In the genomic region with DNA sequence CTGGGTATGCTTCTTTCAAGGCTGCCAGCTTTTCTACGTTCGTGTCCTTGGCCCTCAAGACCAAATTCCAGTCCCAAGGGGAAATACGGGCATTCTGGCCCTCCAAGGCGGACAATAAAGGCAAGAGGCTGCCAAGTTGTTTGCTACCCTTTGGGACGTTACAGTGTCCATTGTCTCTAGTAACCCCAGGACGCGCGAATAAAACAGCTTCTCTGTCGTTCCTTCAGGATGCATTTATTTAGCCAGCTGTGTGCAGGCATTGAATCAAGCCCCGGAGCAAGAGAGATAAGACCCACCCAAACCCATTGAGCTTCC, we compare ENCODE assay signal across 8 cellular contexts. TPM values are rescaled to one million over a fixed set of nuclear protein-coding genes. Genes with fewer than 3 reads are reported as not detected.
DNase-seq lines count a peak whose midpoint lies in the region; ATAC-seq, FAIRE-seq and TF ChIP-seq lines count a peak whose summit lies in the region.

No MANE protein-coding gene starts in this region.

- DNase-seq in activated CD4-positive, alpha-beta T cell treated with anti-CD3 and anti-CD28 coated beads for 36 hours: no peak
- no peak for DNase-seq in activated CD4-positive, alpha-beta T cell treated with anti-CD3 and anti-CD28 coated beads, Interleukin-2, amount 50 U/mL, for 4 hours
- DNase-seq in adipocyte (ENCODE audit: low read depth): no peak
- no peak for DNase-seq in HepG2 (ENCODE audit: low spot score)
- DNase-seq in thoracic aorta (ENCODE audit: low spot score): no peak
- DNase-seq in NCI-H226: no peak
- DNase-seq in A172 (ENCODE audit: low spot score): no peak

- FAIRE-seq in HepG2 (lab: Jason Lieb, UNC): no peak

- no peaks in the 10 kb centered on the region for H3K27me3 ChIP-seq in adipocyte (replicated peaks; ENCODE audit: control insufficient read depth, insufficient read depth, low read length)
- no peaks in the 10 kb centered on the region; a peak in 2 of 5 replicates for H3K27me3 ChIP-seq in HepG2 (ENCODE audit: control insufficient read depth in 1 of 2, insufficient read depth in 2 of 2, low read length in 2 of 2)
- H3K27me3 ChIP-seq in thoracic aorta (replicated peaks; ENCODE audit: insufficient read depth): no peaks in the 10 kb centered on the region

- H3K36me3 ChIP-seq in adipocyte (ENCODE audit: control insufficient read depth, insufficient read depth, low read length, severe bottlenecking) (peaks cover 3% of the 10 kb centered on the region), HepG2 (replicated peaks in 1 of 2; ENCODE audit: control insufficient read depth in 1 of 2, insufficient read depth in 2 of 2, low read length in 2 of 2) (peaks cover 5% of the 10 kb centered on the region in 2 experiments; a peak in 1 of 5 replicates), thoracic aorta (no peaks in the 10 kb centered on the region)

- peaks cover 15% of the 10 kb centered on the region for H3K36me3 Mint-ChIP-seq in activated CD4-positive, alpha-beta T cell treated with anti-CD3 and anti-CD28 coated beads for 36 hours (ENCODE audit: low read depth)

- H3K4me3 ChIP-seq in adipocyte (ENCODE audit: low read length): peak overlapping the region; percentile 91
- H3K4me3 ChIP-seq in HepG2 (replicated peaks in 1 of 3; ENCODE audit: insufficient read depth in 1 of 3, low read depth in 2 of 3, low read length in 3 of 3): peak overlapping the region; percentile 71 to 96 (median 85)
- peak overlapping the region; percentile 92 for H3K4me3 ChIP-seq in thoracic aorta

- peak overlapping the region; percentile 95 for H3K4me3 Mint-ChIP-seq in activated CD4-positive, alpha-beta T cell treated with anti-CD3 and anti-CD28 coated beads for 36 hours

- no peak for ATAC-seq in activated CD4-positive, alpha-beta T cell treated with anti-CD3 and anti-CD28 coated beads for 36 hours
- ATAC-seq in HepG2 (peak; percentile 1; the same call in 1 of the 3 replicates), thoracic aorta (ENCODE audit: insufficient number of reproducible peaks, low FRiP score, low read depth) (no peak), HG03280 (IDR thresholded peaks at IDR 0.05; ENCODE audit: unreplicated experiment) (no peak)

- H4K20me1 ChIP-seq in HepG2 (ENCODE audit: insufficient read depth, low read length): no peaks in the 10 kb centered on the region

- TF ChIP-seq EP300 in HepG2 (IDR thresholded peaks at IDR 0.05; ENCODE audit: low read depth in 2 of 2, low read length in 2 of 2): no peak
- TF ChIP-seq EP300 in HepG2 (CRISPR knock-in tag; IDR thresholded peaks at IDR 0.05; ENCODE audit: borderline replicate concordance): no peak

- H3K27me3 Mint-ChIP-seq in activated CD4-positive, alpha-beta T cell treated with anti-CD3 and anti-CD28 coated beads for 36 hours: no peaks in the 10 kb centered on the region

- H3K4me1 ChIP-seq in adipocyte (ENCODE audit: control insufficient read depth, insufficient read depth, low read length): peaks cover 19% of the 10 kb centered on the region
- H3K4me1 ChIP-seq in HepG2 (ENCODE audit: insufficient read depth, low read length): peaks cover 28% of the 10 kb centered on the region
- peaks cover 4 to 21% of the 10 kb centered on the region in 2 donors for H3K4me1 ChIP-seq in thoracic aorta (ENCODE audit: control insufficient read depth in 1 of 2, low read depth in 2 of 2)

- peaks cover 14% of the 10 kb centered on the region for H3K79me2 ChIP-seq in HepG2 (ENCODE audit: insufficient read depth, low read length)

- TF ChIP-seq POLR2A in HepG2 (IDR thresholded peaks at IDR 0.05; ENCODE audit: insufficient read depth in 1 of 2, low read depth in 2 of 2, low read length in 2 of 2): no peak

- CTCF ChIA-PET in activated CD4-positive, alpha-beta T cell treated with anti-CD3 and anti-CD28 coated beads for 36 hours (lab: Charles Lee): interaction anchor here (0.6 to 3.7 kb wide), 22 partner anchors 9 to 443 kb away, joined by 3 to 52 read pairs (median 3); a partner anchor contains a TSS
- CTCF ChIA-PET in HepG2 (lab: Yijun Ruan, JAX; ENCODE audit: low intra/inter-chr PET ratio, low total read pairs): interaction anchor here (1.9 to 2.0 kb wide), 2 partner anchors 51 to 55 kb away, joined by 5 to 8 read pairs; no protein-coding TSS in a partner anchor

- H3K4me1 Mint-ChIP-seq in activated CD4-positive, alpha-beta T cell treated with anti-CD3 and anti-CD28 coated beads for 36 hours: peaks cover 31% of the 10 kb centered on the region

- H3K9ac ChIP-seq in adipocyte (ENCODE audit: low read length): peak overlapping the region; percentile 92
- peak overlapping the region; percentile 90 for H3K9ac ChIP-seq in HepG2 (ENCODE audit: insufficient read depth, low read depth, low read length)

- peak overlapping the region; percentile 85 for H3K27ac ChIP-seq in HepG2 (ENCODE audit: extremely low read length, insufficient read depth, low read length)
- H3K27ac ChIP-seq in thoracic aorta: peak overlapping the region; percentile 89

- H2AFZ ChIP-seq in HepG2 (ENCODE audit: low read length): no peak overlapping the region

- H3K9me3 ChIP-seq in adipocyte (ENCODE audit: control insufficient read depth, low read length) (no peaks in the 10 kb centered on the region), HepG2 (ENCODE audit: low read length) (no peaks in the 10 kb centered on the region), thoracic aorta (no peaks in the 10 kb centered on the region)

- peak overlapping the region; percentile 94 for H3K4me2 ChIP-seq in HepG2 (ENCODE audit: low read depth, low read length)

- TF ChIP-seq CTCF in HepG2 (CRISPR knock-in tag; IDR thresholded peaks at IDR 0.05) (no peak), thoracic aorta (IDR thresholded peaks at IDR 0.05) (no peak)

- H3K9me3 Mint-ChIP-seq in activated CD4-positive, alpha-beta T cell treated with anti-CD3 and anti-CD28 coated beads for 36 hours (ENCODE audit: low read depth): no peaks in the 10 kb centered on the region

- BruUV-seq in HepG2 (replicated peaks; lab: Mats Ljungman, UMichigan): TSS peak; percentile 88

- in situ Hi-C loops in HepG2 (cut with HindIII; ENCODE audit: extremely low pct_ligation_motif_present, low pct_unique_long_range_greater_than_20kb): no loop called here

- peak overlapping the region; percentile 92 for H3K27ac Mint-ChIP-seq in activated CD4-positive, alpha-beta T cell treated with anti-CD3 and anti-CD28 coated beads for 36 hours

- no peak for TF ChIP-seq RAD21 in HepG2 (CRISPR knock-in tag; IDR thresholded peaks at IDR 0.05)

- POLR2A ChIA-PET in activated CD4-positive, alpha-beta T cell treated with anti-CD3 and anti-CD28 coated beads for 36 hours (lab: Charles Lee): interaction anchor here (0.7 to 1.5 kb wide), 5 partner anchors 21 to 192 kb away, joined by 3 to 12 read pairs (median 4); a partner anchor contains a TSS
- POLR2A ChIA-PET in HepG2 (lab: Yijun Ruan, JAX): interaction anchor here (0.6 to 4.3 kb wide), 42 partner anchors 11 to 767 kb away, joined by 3 to 94 read pairs (median 8); a partner anchor contains a TSS

- intact Hi-C loops in activated CD4-positive, alpha-beta T cell treated with anti-CD3 and anti-CD28 coated beads for 36 hours (cut with DNase I, micrococcal nuclease): loop anchor here (1.0 to 2.0 kb wide), 2 partner anchors 52 to 140 kb away; no protein-coding TSS in a partner anchor
- intact Hi-C loops in HepG2 (cut with micrococcal nuclease; ENCODE audit: unreplicated experiment): no loop called here

- WGBS in HepG2 (ENCODE audit: low lambda C conversion rate): 0% methylated on average over 8 of the region's 10 CpGs

RNA-seq across cellular contexts. Expression of a gene that starts 0.6 kb away (rescaled TPM):
- 10 to 100 TPM; 64.6 to 66.5 TPM for total RNA-seq in activated CD4-positive, alpha-beta T cell treated with anti-CD3 and anti-CD28 coated beads for 36 hours
- 68.9 and 101 TPM in 2 replicates for total RNA-seq in HepG2 (2016; rRNA removed; fragmentation: Illumina TruSeq; extraction: Trizol)
- total RNA-seq in HepG2 (2016; cell fraction: cytosol; rRNA removed; fragmentation: Illumina TruSeq; extraction: Trizol; ENCODE audit: low read depth): 22.8 and 26.1 TPM in 2 replicates
- 68.9 and 107 TPM in 2 replicates for total RNA-seq in HepG2 (2016; cell fraction: insoluble cytoplasmic fraction; rRNA removed; fragmentation: Illumina TruSeq; extraction: Trizol)
- 25.3 and 26.8 TPM in 2 replicates for total RNA-seq in HepG2 (2016; cell fraction: membrane; rRNA removed; fragmentation: Illumina TruSeq; extraction: Trizol)
- total RNA-seq in HepG2 (2016; cell fraction: nucleus; rRNA removed; fragmentation: Illumina TruSeq; extraction: Trizol): 19.6 and 20.1 TPM in 2 replicates
- 39.7 and 44.9 TPM in 2 replicates for polyA plus RNA-seq in HepG2 (2011; rRNA removed)
- 48.5 and 51.2 TPM in 2 replicates for polyA plus RNA-seq in HepG2 (2011; cell fraction: cytosol; rRNA removed)
- polyA plus RNA-seq in HepG2 (2011; cell fraction: nucleus; rRNA removed): 12.5 and 12.9 TPM in 2 replicates
- 31.5 and 33.0 TPM in 2 replicates for polyA plus RNA-seq in HepG2 (2012)
- 17.5 and 19.1 TPM in 2 replicates for polyA plus RNA-seq in HepG2 (2016; cell fraction: cytosol; fragmentation: Illumina TruSeq; extraction: Trizol; ENCODE audit: low read depth)
- polyA plus RNA-seq in HepG2 (2016; cell fraction: insoluble cytoplasmic fraction; fragmentation: Illumina TruSeq; extraction: Trizol; ENCODE audit: low read depth): 94.5 and 112 TPM in 2 replicates
- polyA plus RNA-seq in HepG2 (2016; cell fraction: membrane; fragmentation: Illumina TruSeq; extraction: Trizol; ENCODE audit: low read depth): 18.1 and 20.4 TPM in 2 replicates
- 39.1 and 44.7 TPM in 2 replicates for polyA plus RNA-seq in HepG2 (2016; cell fraction: nucleus; fragmentation: Illumina TruSeq; extraction: Trizol; ENCODE audit: insufficient read depth, low read depth)
- 22.4 and 24.3 TPM in 2 replicates for polyA minus RNA-seq in HepG2 (2011; rRNA and poly(A)+ RNA removed; ENCODE audit: low replicate concordance)
- polyA minus RNA-seq in HepG2 (2011; cell fraction: cytosol; rRNA and poly(A)+ RNA removed): 14.2 and 15.5 TPM in 2 replicates
- polyA minus RNA-seq in HepG2 (2011; cell fraction: nucleus; rRNA and poly(A)+ RNA removed): 6.1 and 8.4 TPM in 2 replicates
- 10 to 100 TPM; 40.3 to 82.6 TPM for total RNA-seq in thoracic aorta
- total RNA-seq in A172 (2014; rRNA removed; shearing (Covaris generic)): 135 TPM in 2 replicates

RNA-seq across cellular contexts. Expression of a gene that starts 25.6 kb away (rescaled TPM):
- total RNA-seq in activated CD4-positive, alpha-beta T cell treated with anti-CD3 and anti-CD28 coated beads for 36 hours: under 1 TPM; 0.89 to 0.91 TPM
- total RNA-seq in HepG2 (2016; rRNA removed; fragmentation: Illumina TruSeq; extraction: Trizol): 1.9 and 2.1 TPM in 2 replicates
- 0.62 and 0.81 TPM in 2 replicates for total RNA-seq in HepG2 (2016; cell fraction: cytosol; rRNA removed; fragmentation: Illumina TruSeq; extraction: Trizol; ENCODE audit: low read depth)
- total RNA-seq in HepG2 (2016; cell fraction: insoluble cytoplasmic fraction; rRNA removed; fragmentation: Illumina TruSeq; extraction: Trizol): 1.8 and 2.1 TPM in 2 replicates
- 2.5 and 2.7 TPM in 2 replicates for total RNA-seq in HepG2 (2016; cell fraction: membrane; rRNA removed; fragmentation: Illumina TruSeq; extraction: Trizol)
- total RNA-seq in HepG2 (2016; cell fraction: nucleus; rRNA removed; fragmentation: Illumina TruSeq; extraction: Trizol): 1.7 TPM in 2 replicates
- polyA plus RNA-seq in HepG2 (2011; rRNA removed): 1.9 and 2.1 TPM in 2 replicates
- 1.3 and 2.5 TPM in 2 replicates for polyA plus RNA-seq in HepG2 (2011; cell fraction: cytosol; rRNA removed)
- 3.2 and 3.4 TPM in 2 replicates for polyA plus RNA-seq in HepG2 (2011; cell fraction: nucleus; rRNA removed)
- polyA plus RNA-seq in HepG2 (2012): 0.63 and 2.1 TPM in 2 replicates
- 0.72 and 1.0 TPM in 2 replicates for polyA plus RNA-seq in HepG2 (2016; cell fraction: cytosol; fragmentation: Illumina TruSeq; extraction: Trizol; ENCODE audit: low read depth)
- 2.8 and 3.4 TPM in 2 replicates for polyA plus RNA-seq in HepG2 (2016; cell fraction: insoluble cytoplasmic fraction; fragmentation: Illumina TruSeq; extraction: Trizol; ENCODE audit: low read depth)
- polyA plus RNA-seq in HepG2 (2016; cell fraction: membrane; fragmentation: Illumina TruSeq; extraction: Trizol; ENCODE audit: low read depth): 2.1 and 2.5 TPM in 2 replicates
- 3.0 and 3.9 TPM in 2 replicates for polyA plus RNA-seq in HepG2 (2016; cell fraction: nucleus; fragmentation: Illumina TruSeq; extraction: Trizol; ENCODE audit: insufficient read depth, low read depth)
- 3.6 and 20.5 TPM in 2 replicates for polyA minus RNA-seq in HepG2 (2011; rRNA and poly(A)+ RNA removed; ENCODE audit: low replicate concordance)
- 1.3 and 2.9 TPM in 2 replicates for polyA minus RNA-seq in HepG2 (2011; cell fraction: cytosol; rRNA and poly(A)+ RNA removed)
- 0.50 and 0.90 TPM in 2 replicates for polyA minus RNA-seq in HepG2 (2011; cell fraction: nucleus; rRNA and poly(A)+ RNA removed)
- 10 to 100 TPM; 26.4 to 29.8 TPM for total RNA-seq in thoracic aorta
- total RNA-seq in A172 (2014; rRNA removed; shearing (Covaris generic)): 24.0 and 26.6 TPM in 2 replicates

RNA-seq across cellular contexts. Expression of a gene that starts 33.7 kb away (rescaled TPM):
- 100 to 1,000 TPM; 194 to 237 TPM for total RNA-seq in activated CD4-positive, alpha-beta T cell treated with anti-CD3 and anti-CD28 coated beads for 36 hours
- total RNA-seq in HepG2 (2016; rRNA removed; fragmentation: Illumina TruSeq; extraction: Trizol): 428 and 565 TPM in 2 replicates
- total RNA-seq in HepG2 (2016; cell fraction: cytosol; rRNA removed; fragmentation: Illumina TruSeq; extraction: Trizol; ENCODE audit: low read depth): 145 and 147 TPM in 2 replicates
- 423 and 597 TPM in 2 replicates for total RNA-seq in HepG2 (2016; cell fraction: insoluble cytoplasmic fraction; rRNA removed; fragmentation: Illumina TruSeq; extraction: Trizol)
- 127 and 132 TPM in 2 replicates for total RNA-seq in HepG2 (2016; cell fraction: membrane; rRNA removed; fragmentation: Illumina TruSeq; extraction: Trizol)
- total RNA-seq in HepG2 (2016; cell fraction: nucleus; rRNA removed; fragmentation: Illumina TruSeq; extraction: Trizol): 130 and 138 TPM in 2 replicates
- 151 and 158 TPM in 2 replicates for polyA plus RNA-seq in HepG2 (2011; rRNA removed)
- polyA plus RNA-seq in HepG2 (2011; cell fraction: cytosol; rRNA removed): 234 and 269 TPM in 2 replicates
- polyA plus RNA-seq in HepG2 (2011; cell fraction: nucleus; rRNA removed): 56.2 and 75.0 TPM in 2 replicates
- polyA plus RNA-seq in HepG2 (2012): 326 and 491 TPM in 2 replicates
- polyA plus RNA-seq in HepG2 (2016; cell fraction: cytosol; fragmentation: Illumina TruSeq; extraction: Trizol; ENCODE audit: low read depth): 154 and 165 TPM in 2 replicates
- polyA plus RNA-seq in HepG2 (2016; cell fraction: insoluble cytoplasmic fraction; fragmentation: Illumina TruSeq; extraction: Trizol; ENCODE audit: low read depth): 570 and 628 TPM in 2 replicates
- 119 and 124 TPM in 2 replicates for polyA plus RNA-seq in HepG2 (2016; cell fraction: membrane; fragmentation: Illumina TruSeq; extraction: Trizol; ENCODE audit: low read depth)
- polyA plus RNA-seq in HepG2 (2016; cell fraction: nucleus; fragmentation: Illumina TruSeq; extraction: Trizol; ENCODE audit: insufficient read depth, low read depth): 239 and 245 TPM in 2 replicates
- polyA minus RNA-seq in HepG2 (2011; rRNA and poly(A)+ RNA removed; ENCODE audit: low replicate concordance): 144 and 283 TPM in 2 replicates
- polyA minus RNA-seq in HepG2 (2011; cell fraction: cytosol; rRNA and poly(A)+ RNA removed): 85.5 and 89.1 TPM in 2 replicates
- polyA minus RNA-seq in HepG2 (2011; cell fraction: nucleus; rRNA and poly(A)+ RNA removed): 33.7 and 56.1 TPM in 2 replicates
- 100 to 1,000 TPM; 109 to 189 TPM for total RNA-seq in thoracic aorta
- 488 and 584 TPM in 2 replicates for total RNA-seq in A172 (2014; rRNA removed; shearing (Covaris generic))

RNA-seq across cellular contexts. Expression of a gene that starts 34.0 kb away (rescaled TPM):
- 10 to 100 TPM; 15.3 to 16.7 TPM for total RNA-seq in activated CD4-positive, alpha-beta T cell treated with anti-CD3 and anti-CD28 coated beads for 36 hours
- total RNA-seq in HepG2 (2016; rRNA removed; fragmentation: Illumina TruSeq; extraction: Trizol) (27.5 and 28.3 TPM in 2 replicates), thoracic aorta (10 to 100 TPM; 18.7 to 22.7 TPM)
- 3.8 and 5.6 TPM in 2 replicates for total RNA-seq in HepG2 (2016; cell fraction: cytosol; rRNA removed; fragmentation: Illumina TruSeq; extraction: Trizol; ENCODE audit: low read depth)
- total RNA-seq in HepG2 (2016; cell fraction: insoluble cytoplasmic fraction; rRNA removed; fragmentation: Illumina TruSeq; extraction: Trizol): 24.3 and 26.6 TPM in 2 replicates
- 15.3 and 15.8 TPM in 2 replicates for total RNA-seq in HepG2 (2016; cell fraction: membrane; rRNA removed; fragmentation: Illumina TruSeq; extraction: Trizol)
- 16.1 TPM in 2 replicates for total RNA-seq in HepG2 (2016; cell fraction: nucleus; rRNA removed; fragmentation: Illumina TruSeq; extraction: Trizol)
- 32.6 and 35.2 TPM in 2 replicates for polyA plus RNA-seq in HepG2 (2011; rRNA removed)
- 26.2 and 29.9 TPM in 2 replicates for polyA plus RNA-seq in HepG2 (2011; cell fraction: cytosol; rRNA removed)
- 26.6 and 29.2 TPM in 2 replicates for polyA plus RNA-seq in HepG2 (2011; cell fraction: nucleus; rRNA removed)
- 15.9 and 21.3 TPM in 2 replicates for polyA plus RNA-seq in HepG2 (2012)
- polyA plus RNA-seq in HepG2 (2016; cell fraction: cytosol; fragmentation: Illumina TruSeq; extraction: Trizol; ENCODE audit: low read depth): 2.8 and 2.9 TPM in 2 replicates
- 23.4 and 28.3 TPM in 2 replicates for polyA plus RNA-seq in HepG2 (2016; cell fraction: insoluble cytoplasmic fraction; fragmentation: Illumina TruSeq; extraction: Trizol; ENCODE audit: low read depth)
- polyA plus RNA-seq in HepG2 (2016; cell fraction: membrane; fragmentation: Illumina TruSeq; extraction: Trizol; ENCODE audit: low read depth): 9.8 and 10.2 TPM in 2 replicates
- polyA plus RNA-seq in HepG2 (2016; cell fraction: nucleus; fragmentation: Illumina TruSeq; extraction: Trizol; ENCODE audit: insufficient read depth, low read depth): 26.8 and 29.5 TPM in 2 replicates
- 25.3 and 27.5 TPM in 2 replicates for polyA minus RNA-seq in HepG2 (2011; rRNA and poly(A)+ RNA removed; ENCODE audit: low replicate concordance)
- 11.1 and 12.5 TPM in 2 replicates for polyA minus RNA-seq in HepG2 (2011; cell fraction: cytosol; rRNA and poly(A)+ RNA removed)
- 9.7 and 12.8 TPM in 2 replicates for polyA minus RNA-seq in HepG2 (2011; cell fraction: nucleus; rRNA and poly(A)+ RNA removed)
- 25.6 and 25.7 TPM in 2 replicates for total RNA-seq in A172 (2014; rRNA removed; shearing (Covaris generic))

RNA-seq across cellular contexts. Expression of a gene that starts 40.5 kb away (rescaled TPM):
- total RNA-seq in activated CD4-positive, alpha-beta T cell treated with anti-CD3 and anti-CD28 coated beads for 36 hours: 1 to 10 TPM; 1.6 TPM
- total RNA-seq in HepG2 (2016; rRNA removed; fragmentation: Illumina TruSeq; extraction: Trizol) (1.7 and 2.1 TPM in 2 replicates), thoracic aorta (10 to 100 TPM; 14.3 to 14.8 TPM)
- 0.53 TPM in 1 of 2 replicates, not detected in the other for total RNA-seq in HepG2 (2016; cell fraction: cytosol; rRNA removed; fragmentation: Illumina TruSeq; extraction: Trizol; ENCODE audit: low read depth)
- total RNA-seq in HepG2 (2016; cell fraction: insoluble cytoplasmic fraction; rRNA removed; fragmentation: Illumina TruSeq; extraction: Trizol): 1.7 and 2.0 TPM in 2 replicates
- 0.48 and 1.1 TPM in 2 replicates for total RNA-seq in HepG2 (2016; cell fraction: membrane; rRNA removed; fragmentation: Illumina TruSeq; extraction: Trizol)
- total RNA-seq in HepG2 (2016; cell fraction: nucleus; rRNA removed; fragmentation: Illumina TruSeq; extraction: Trizol): 1.4 and 3.5 TPM in 2 replicates
- 10.6 and 17.1 TPM in 2 replicates for polyA plus RNA-seq in HepG2 (2011; rRNA removed)
- polyA plus RNA-seq in HepG2 (2011; cell fraction: cytosol; rRNA removed): 3.8 and 4.4 TPM in 2 replicates
- 65.2 and 76.6 TPM in 2 replicates for polyA plus RNA-seq in HepG2 (2011; cell fraction: nucleus; rRNA removed)
- polyA plus RNA-seq in HepG2 (2012): 6.0 and 18.4 TPM in 2 replicates
- 0.52 and 0.83 TPM in 2 replicates for polyA plus RNA-seq in HepG2 (2016; cell fraction: cytosol; fragmentation: Illumina TruSeq; extraction: Trizol; ENCODE audit: low read depth)
- 2.4 and 3.5 TPM in 2 replicates for polyA plus RNA-seq in HepG2 (2016; cell fraction: insoluble cytoplasmic fraction; fragmentation: Illumina TruSeq; extraction: Trizol; ENCODE audit: low read depth)
- 1.6 and 1.8 TPM in 2 replicates for polyA plus RNA-seq in HepG2 (2016; cell fraction: membrane; fragmentation: Illumina TruSeq; extraction: Trizol; ENCODE audit: low read depth)
- polyA plus RNA-seq in HepG2 (2016; cell fraction: nucleus; fragmentation: Illumina TruSeq; extraction: Trizol; ENCODE audit: insufficient read depth, low read depth): 6.5 and 7.2 TPM in 2 replicates
- 0.19 and 15.2 TPM in 2 replicates for polyA minus RNA-seq in HepG2 (2011; rRNA and poly(A)+ RNA removed; ENCODE audit: low replicate concordance)
- polyA minus RNA-seq in HepG2 (2011; cell fraction: cytosol; rRNA and poly(A)+ RNA removed): 2.5 and 3.1 TPM in 2 replicates
- polyA minus RNA-seq in HepG2 (2011; cell fraction: nucleus; rRNA and poly(A)+ RNA removed): 8.4 and 9.3 TPM in 2 replicates
- 0.65 and 2.7 TPM in 2 replicates for total RNA-seq in A172 (2014; rRNA removed; shearing (Covaris generic))
